8 cellular contexts compared by ENCODE assay signal in the genomic region with DNA sequence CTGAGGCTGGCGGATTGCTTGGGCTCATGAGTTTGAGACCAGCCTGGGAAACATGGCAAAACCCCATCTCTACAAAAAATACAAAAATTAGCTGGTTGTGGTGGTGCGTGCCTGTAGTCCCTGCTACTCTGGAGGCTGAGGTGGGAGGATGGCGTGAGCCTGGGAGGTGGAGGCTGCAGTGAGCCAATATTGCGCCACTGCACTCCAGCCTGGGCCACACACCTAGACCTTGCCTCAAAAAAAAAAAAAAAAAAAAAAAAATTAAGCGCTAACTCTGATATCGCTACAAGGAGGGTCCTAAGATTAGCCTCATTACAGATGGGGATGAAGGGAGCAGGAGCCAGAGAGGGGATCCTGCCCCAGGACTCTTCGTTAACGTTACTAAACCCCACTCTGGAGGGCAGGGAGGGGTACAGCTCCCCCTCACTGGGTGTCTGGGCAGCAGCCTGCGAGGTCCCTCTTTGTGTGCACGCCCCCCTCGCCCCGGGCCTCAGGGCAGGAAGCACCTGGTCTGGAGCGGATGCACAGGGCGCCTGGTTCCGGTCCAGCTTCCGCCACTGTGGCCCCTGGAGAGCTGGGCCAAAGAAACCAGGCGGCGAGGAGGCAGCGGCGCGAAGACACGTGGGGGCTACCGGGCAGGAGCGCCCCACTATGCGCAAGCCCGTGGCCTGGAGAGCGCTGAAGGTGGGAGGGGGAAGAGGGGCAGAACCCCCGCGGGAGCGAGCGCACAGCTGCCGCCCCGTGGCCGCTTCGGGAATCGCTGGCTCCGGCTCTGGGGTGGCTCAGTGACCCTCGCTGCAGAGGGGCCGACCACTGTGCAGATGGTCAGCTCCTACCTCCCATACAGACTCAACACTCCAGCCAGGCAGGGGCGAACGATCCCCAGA. TPM values are rescaled to one million over a fixed set of nuclear protein-coding genes. Genes with fewer than 3 reads are reported as not detected.
DNase-seq lines count a peak whose midpoint lies in the region; ATAC-seq, FAIRE-seq and TF ChIP-seq lines count a peak whose summit lies in the region.

No MANE protein-coding gene starts in this region.

- H3K27ac Mint-ChIP-seq in activated T-helper 2 cell treated with anti-CD3 and anti-CD28 coated beads, Interferon-gamma antibody, Interleukin-2, Interleukin-4, amounts not matched to agents 10 μg/mL and 5 μg/mL and 100 μg/mL, durations not matched to agents 14 hours and 24 hours and 36 hours: peak overlapping the region; percentile 95

- no peak for FAIRE-seq in RCC 7860 (lab: Jason Lieb, UNC)

- H3K4me3 ChIP-seq in foreskin fibroblast (ENCODE audit: low read depth in 1 of 2, low read length in 2 of 2): no peak overlapping the region

- H3K4me1 Mint-ChIP-seq in activated T-helper 2 cell treated with anti-CD3 and anti-CD28 coated beads, Interferon-gamma antibody, Interleukin-2, Interleukin-4, amounts not matched to agents 10 μg/mL and 5 μg/mL and 100 μg/mL, durations not matched to agents 14 hours and 24 hours and 36 hours (ENCODE audit: low read depth): peaks cover 24% of the 10 kb centered on the region

- intact Hi-C loops in activated T-helper 2 cell treated with anti-CD3 and anti-CD28 coated beads, Interferon-gamma antibody, Interleukin-2, Interleukin-4, amounts not matched to agents 10 μg/mL and 5 μg/mL and 100 μg/mL, durations not matched to agents 14 hours and 24 hours and 36 hours (cut with micrococcal nuclease): loop anchor here (1.0 to 5.0 kb wide), 2 partner anchors 12 to 158 kb away; a partner anchor contains a TSS

- H3K4me3 Mint-ChIP-seq in activated T-helper 2 cell treated with anti-CD3 and anti-CD28 coated beads, Interferon-gamma antibody, Interleukin-2, Interleukin-4, amounts not matched to agents 10 μg/mL and 5 μg/mL and 100 μg/mL, durations not matched to agents 14 hours and 24 hours and 36 hours (ENCODE audit: low read depth): peak overlapping the region; percentile 92

- no peaks in the 10 kb centered on the region for H3K9me3 Mint-ChIP-seq in activated T-helper 2 cell treated with anti-CD3 and anti-CD28 coated beads, Interferon-gamma antibody, Interleukin-2, Interleukin-4, amounts not matched to agents 10 μg/mL and 5 μg/mL and 100 μg/mL, durations not matched to agents 14 hours and 24 hours and 36 hours

- DNase-seq in NCI-H82 (lab: John Stamatoyannopoulos, UW) (peak; percentile 56), NCI-H82 treated with DMSO at 0.1 percent for 48 hours (lab: John Stamatoyannopoulos, UW; ENCODE audit: unreplicated experiment) (no peak), NOMO-1 treated with DMSO at 0.1 percent for 48 hours (lab: John Stamatoyannopoulos, UW; ENCODE audit: unreplicated experiment) (peak; percentile 78), foreskin fibroblast (no peak), pulmonary artery endothelial cell (ENCODE audit: low read depth, low spot score) (peak; percentile 64), RCC 7860 (ENCODE audit: low spot score) (no peak)
- DNase-seq in activated T-helper 2 cell treated with anti-CD3 and anti-CD28 coated beads, Interferon-gamma antibody, Interleukin-2, Interleukin-4, amounts not matched to agents 10 μg/mL and 5 μg/mL and 100 μg/mL, durations not matched to agents 14 hours and 24 hours and 36 hours (ENCODE audit: low spot score): peak; percentile 62

- no peaks in the 10 kb centered on the region for H3K27me3 Mint-ChIP-seq in activated T-helper 2 cell treated with anti-CD3 and anti-CD28 coated beads, Interferon-gamma antibody, Interleukin-2, Interleukin-4, amounts not matched to agents 10 μg/mL and 5 μg/mL and 100 μg/mL, durations not matched to agents 14 hours and 24 hours and 36 hours (ENCODE audit: low read depth)

- no peak for ATAC-seq in GM21515 (IDR thresholded peaks at IDR 0.05; ENCODE audit: unreplicated experiment)

- peak; percentile 60 for TF ChIP-seq CTCF in foreskin fibroblast (IDR thresholded peaks at IDR 0.05; ENCODE audit: low read depth, low read length)

- peaks cover 20% of the 10 kb centered on the region for H3K36me3 Mint-ChIP-seq in activated T-helper 2 cell treated with anti-CD3 and anti-CD28 coated beads, Interferon-gamma antibody, Interleukin-2, Interleukin-4, amounts not matched to agents 10 μg/mL and 5 μg/mL and 100 μg/mL, durations not matched to agents 14 hours and 24 hours and 36 hours (ENCODE audit: low read depth)

RNA-seq across cellular contexts. Expression of a gene that starts 1.5 kb away (rescaled TPM):
- 5.5 and 5.6 TPM in 2 replicates for total RNA-seq in activated T-helper 2 cell treated with anti-CD3 and anti-CD28 coated beads, Interferon-gamma antibody, Interleukin-2, Interleukin-4, amounts not matched to agents 10 μg/mL and 5 μg/mL and 100 μg/mL, durations not matched to agents 14 hours and 24 hours and 36 hours
- 45.2 and 55.5 TPM in 2 replicates for total RNA-seq in pulmonary artery endothelial cell

RNA-seq across cellular contexts. Expression of a gene that starts 12.3 kb away (rescaled TPM):
- total RNA-seq in activated T-helper 2 cell treated with anti-CD3 and anti-CD28 coated beads, Interferon-gamma antibody, Interleukin-2, Interleukin-4, amounts not matched to agents 10 μg/mL and 5 μg/mL and 100 μg/mL, durations not matched to agents 14 hours and 24 hours and 36 hours: 112 and 116 TPM in 2 replicates
- 39.2 and 47.7 TPM in 2 replicates for total RNA-seq in pulmonary artery endothelial cell

RNA-seq across cellular contexts. Expression of a gene that starts 13.9 kb away (rescaled TPM):
- 117 and 132 TPM in 2 replicates for total RNA-seq in activated T-helper 2 cell treated with anti-CD3 and anti-CD28 coated beads, Interferon-gamma antibody, Interleukin-2, Interleukin-4, amounts not matched to agents 10 μg/mL and 5 μg/mL and 100 μg/mL, durations not matched to agents 14 hours and 24 hours and 36 hours
- 58.3 and 86.2 TPM in 2 replicates for total RNA-seq in pulmonary artery endothelial cell

RNA-seq across cellular contexts. Expression of a gene that starts 46.0 kb away (rescaled TPM):
- 68.9 and 69.1 TPM in 2 replicates for total RNA-seq in activated T-helper 2 cell treated with anti-CD3 and anti-CD28 coated beads, Interferon-gamma antibody, Interleukin-2, Interleukin-4, amounts not matched to agents 10 μg/mL and 5 μg/mL and 100 μg/mL, durations not matched to agents 14 hours and 24 hours and 36 hours
- total RNA-seq in pulmonary artery endothelial cell: 67.4 and 88.2 TPM in 2 replicates

RNA-seq across cellular contexts. Expression of a gene that starts 46.0 kb away (rescaled TPM):
- total RNA-seq in activated T-helper 2 cell treated with anti-CD3 and anti-CD28 coated beads, Interferon-gamma antibody, Interleukin-2, Interleukin-4, amounts not matched to agents 10 μg/mL and 5 μg/mL and 100 μg/mL, durations not matched to agents 14 hours and 24 hours and 36 hours: 140 and 143 TPM in 2 replicates
- total RNA-seq in pulmonary artery endothelial cell: 24.4 and 27.4 TPM in 2 replicates

Comparison
In these comparisons a context has a peak if more than half of its experiments do, and no peak if none do; other contexts are left out.
1. DNase-seq: peak in NCI-H82 (single experiment), NOMO-1 treated with DMSO at 0.1 percent for 48 hours (single experiment), activated T-helper 2 cell treated with anti-CD3 and anti-CD28 coated beads, Interferon-gamma antibody, Interleukin-2, Interleukin-4, amounts not matched to agents 10 μg/mL and 5 μg/mL and 100 μg/mL, durations not matched to agents 14 hours and 24 hours and 36 hours (single experiment) and pulmonary artery endothelial cell (single experiment); none in NCI-H82 treated with DMSO at 0.1 percent for 48 hours (single experiment), foreskin fibroblast (0 of 2) and RCC 7860 (single experiment).